In the genomic region with DNA sequence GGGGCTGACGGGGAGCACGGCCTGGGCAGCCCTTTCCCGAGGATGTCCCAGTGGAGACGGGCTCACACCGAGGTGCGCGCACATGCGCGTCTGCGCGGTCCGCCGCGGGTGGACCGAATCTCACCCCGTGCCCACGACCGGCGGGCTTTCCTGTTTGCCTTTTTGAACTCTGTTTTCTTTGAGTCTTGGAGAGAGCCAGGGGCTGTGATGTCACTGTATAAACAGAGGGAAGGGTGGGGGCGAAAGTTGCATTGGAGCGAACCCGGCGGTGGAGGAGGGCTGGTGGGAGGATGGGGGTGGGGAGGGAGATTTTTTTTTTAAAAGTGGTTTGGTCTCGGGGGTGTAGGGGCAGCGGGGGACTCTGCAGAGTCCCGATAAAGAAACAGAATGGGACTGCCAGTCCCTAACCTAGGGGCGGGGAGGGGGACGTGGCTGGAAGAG, we compare ENCODE assay signal across 8 cellular contexts.
DNase-seq lines count a peak whose midpoint lies in the region; ATAC-seq and TF ChIP-seq lines count a peak whose summit lies in the region.

No MANE protein-coding gene starts in this region.

- peaks cover 7% of the 10 kb centered on the region for H3K4me1 Mint-ChIP-seq in brain
- peaks cover 10% of the 10 kb centered on the region for H3K4me1 Mint-ChIP-seq in activated naive CD8-positive, alpha-beta T cell treated with anti-CD3 and anti-CD28 coated beads for 36 hours

- CTCF ChIA-PET in HEK293T (lab: Yijun Ruan, JAX), result interaction anchor here (0.6 kb wide), 1 partner anchor 228 kb away, joined by 4 read pairs; no protein-coding TSS in a partner anchor

- H3K36me3 Mint-ChIP-seq in brain, result no peaks in the 10 kb centered on the region
- H3K36me3 Mint-ChIP-seq in activated naive CD8-positive, alpha-beta T cell treated with anti-CD3 and anti-CD28 coated beads for 36 hours, result no peaks in the 10 kb centered on the region

- peak; percentile 69 for DNase-seq in HEK293T (ENCODE audit: extremely low spot score)
- peak; percentile 77 for DNase-seq in iris pigment epithelial cell (ENCODE audit: low read depth)
- no peak for DNase-seq in midbrain (lab: John Stamatoyannopoulos, UW)
- DNase-seq in cerebellum (ENCODE audit: low spot score), result no peak
- DNase-seq in activated naive CD8-positive, alpha-beta T cell treated with anti-CD3 and anti-CD28 coated beads for 36 hours, result no peak

- no peak for ATAC-seq in HG03025 (IDR thresholded peaks at IDR 0.05; ENCODE audit: low FRiP score, unreplicated experiment)

- H3K27me3 Mint-ChIP-seq in brain, result peaks cover 78% of the 10 kb centered on the region
- H3K27me3 Mint-ChIP-seq in activated naive CD8-positive, alpha-beta T cell treated with anti-CD3 and anti-CD28 coated beads for 36 hours, result peaks cover 54% of the 10 kb centered on the region

- TF ChIP-seq CTCF in brain (conservative IDR thresholded peaks at IDR 0.05), result no peak

- peak overlapping the region; percentile 24 to 51 (median 29) for H3K4me3 ChIP-seq in skin epidermis

- H3K27ac Mint-ChIP-seq in brain, result no peak overlapping the region
- H3K27ac Mint-ChIP-seq in activated naive CD8-positive, alpha-beta T cell treated with anti-CD3 and anti-CD28 coated beads for 36 hours, result no peak overlapping the region

- H3K4me3 Mint-ChIP-seq in brain, result peak overlapping the region; percentile 73 to 90 (median 78)
- no peak overlapping the region for H3K4me3 Mint-ChIP-seq in activated naive CD8-positive, alpha-beta T cell treated with anti-CD3 and anti-CD28 coated beads for 36 hours

- H3K9me3 Mint-ChIP-seq in brain, result no peaks in the 10 kb centered on the region
- H3K9me3 Mint-ChIP-seq in activated naive CD8-positive, alpha-beta T cell treated with anti-CD3 and anti-CD28 coated beads for 36 hours, result no peaks in the 10 kb centered on the region

- peak overlapping the region in 6 of 21 experiments; percentile 25 to 72 (median 54) for H3K27ac ChIP-seq in skin epidermis

- POLR2A ChIA-PET in HEK293T (lab: Yijun Ruan, JAX), result interaction anchor here (0.7 to 2.3 kb wide), 6 partner anchors 11 to 211 kb away, joined by 3 to 8 read pairs (median 4); no protein-coding TSS in a partner anchor

TF ChIP-seq in HEK293T, 16 proteins besides CTCF, POLR2A, EP300 and RAD21:
- TF ChIP-seq SP1 (IDR thresholded peaks at IDR 0.05), result no peak
- no peak for TF ChIP-seq ELF4 (IDR thresholded peaks at IDR 0.05)
- peak; percentile 43; the same call in 1 of the 2 replicates for TF ChIP-seq L3MBTL2 (conservative IDR thresholded peaks at IDR 0.05)

Comparison
In these comparisons a context has a peak if more than half of its experiments do, and no peak if none do; other contexts are left out.
1. DNase-seq: peak in HEK293T (single experiment) and iris pigment epithelial cell (single experiment); none in midbrain (single experiment), cerebellum (single experiment) and activated naive CD8-positive, alpha-beta T cell treated with anti-CD3 and anti-CD28 coated beads for 36 hours (single experiment).